8 cellular contexts compared by ENCODE assay signal in the genomic region with DNA sequence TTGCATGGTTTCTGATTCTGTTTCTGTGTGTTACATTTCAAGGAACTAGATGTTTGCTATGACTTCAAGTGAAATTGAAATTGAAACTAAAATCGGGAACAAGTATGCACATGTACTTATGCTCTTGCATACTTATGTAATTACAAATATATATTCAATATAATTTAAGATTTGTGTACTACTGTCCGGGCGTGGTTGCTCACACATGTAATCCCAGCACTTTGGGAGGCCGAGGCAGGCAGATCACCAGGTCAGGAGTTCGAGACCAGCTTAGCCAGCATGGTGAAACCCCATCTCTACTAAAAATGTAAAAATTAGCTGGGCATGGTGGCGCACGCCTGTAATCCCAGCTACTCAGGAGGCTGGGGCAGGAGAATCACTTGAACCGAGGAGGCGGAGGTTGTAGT. TPM values are rescaled to one million over a fixed set of nuclear protein-coding genes. Genes with fewer than 3 reads are reported as not detected.
DNase-seq lines count a peak whose midpoint lies in the region; ATAC-seq and TF ChIP-seq lines count a peak whose summit lies in the region.
"Not testable (repeated sequence)": the region's sequence is repeated elsewhere in the genome, so short reads cannot be mapped to it uniquely, and the experiment has no call there.

No MANE protein-coding gene starts in this region.

- DNase-seq in ACHN (peak; percentile 37), RPMI8226 (peak; percentile 23), fibroblast of villous mesenchyme (ENCODE audit: low read depth) (peak; percentile 55), pons (ENCODE audit: low spot score) (peak; percentile 69)
- peak; percentile 66 for DNase-seq in activated effector memory CD4-positive, alpha-beta T cell treated with anti-CD3 and anti-CD28 coated beads, Interleukin-2, amount 50 U/mL, for 16 hours

- peak; percentile 88 for ATAC-seq in GM18858 (IDR thresholded peaks at IDR 0.05; ENCODE audit: unreplicated experiment)
- peak; percentile 87 for ATAC-seq in GM21825 (IDR thresholded peaks at IDR 0.05; ENCODE audit: unreplicated experiment)
- peak; percentile 89 for ATAC-seq in HG03442 (IDR thresholded peaks at IDR 0.05; ENCODE audit: unreplicated experiment)

- not testable (repeated sequence) for TF ChIP-seq CTCF in fibroblast of villous mesenchyme (IDR thresholded peaks at IDR 0.05; ENCODE audit: insufficient read depth, low read depth, low read length)

- H3K4me3 ChIP-seq in fibroblast of villous mesenchyme (ENCODE audit: low read depth, low read length): peak overlapping the region; percentile 43

- in situ Hi-C loops in ACHN (cut with HindIII; ENCODE audit: low pct_ligation_motif_present, low pct_unique_long_range_greater_than_20kb, low sequenced_read_pairs): not testable (repeated sequence)

RNA-seq across cellular contexts. Expression of gene RPS6KA5, which starts 37.8 kb away (rescaled TPM):
- total RNA-seq in fibroblast of villous mesenchyme: 0.86 and 0.97 TPM in 2 replicates

Comparison
In these comparisons a context has a peak if more than half of its experiments do, and no peak if none do; other contexts are left out.
1. Peak in every context shown above with its lines: DNase-seq, ATAC-seq and H3K4me3 ChIP-seq.